12 cellular contexts compared by ENCODE assay signal in genomic region chr1:20359451-20360330, GRCh38.
A peak's percentile ranks its signal among the peaks of the same experiment; 100 is the strongest.
DNase-seq lines count a peak whose midpoint lies in the region; ATAC-seq and TF ChIP-seq lines count a peak whose summit lies in the region.
"Had no signal": no experiment of that assay in that cellular context is flagged by ENCODE, and none has a peak within 500 bp of the region (broad histone marks: within the 10 kb centered on the region; RNA-seq: fewer than 3 reads in every experiment).

No MANE protein-coding gene starts in this region.

- H3K79me2 ChIP-seq in PC-3 (ENCODE audit: low read length): no peaks in the 10 kb centered on the region

- H2AFZ ChIP-seq in PC-3 (ENCODE audit: low read length): no peak overlapping the region

- in situ Hi-C loops in G401 (cut with HindIII; ENCODE audit: low sequenced_read_pairs): no loop called here

- peak overlapping the region; percentile 32 for H3K4me2 ChIP-seq in PC-3 (ENCODE audit: low read length)

- H3F3A ChIP-seq in PC-3 (ENCODE audit: low read length, unreplicated experiment): no peaks in the 10 kb centered on the region

- no peak for TF ChIP-seq CTCF in PC-3 (conservative IDR thresholded peaks at IDR 0.05; ENCODE audit: low read depth, low read length)
- TF ChIP-seq CTCF in BE2C (IDR thresholded peaks at IDR 0.05; ENCODE audit: low read depth, low read length): no peak

- no peak overlapping the region for H3K9ac ChIP-seq in PC-3 (ENCODE audit: low read length)

- POLR2A ChIA-PET in PC-3 (lab: Charles Lee; ENCODE audit: unreplicated experiment): no interaction called here

- no peaks in the 10 kb centered on the region for H3K36me3 ChIP-seq in PC-3 (ENCODE audit: low read depth, low read length)
- no peaks in the 10 kb centered on the region for H3K36me3 ChIP-seq in BE2C
- H3K36me3 ChIP-seq: SJCRH30 had no signal

- no peaks in the 10 kb centered on the region for H3K27me3 ChIP-seq in PC-3 (ENCODE audit: low read length)
- no peaks in the 10 kb centered on the region for H3K27me3 ChIP-seq in BE2C

- peaks cover 19% of the 10 kb centered on the region for H3K4me1 Mint-ChIP-seq in activated naive CD8-positive, alpha-beta T cell treated with anti-CD3 and anti-CD28 coated beads for 36 hours

- ATAC-seq in PC-3: no peak; the same call in 1 of the 2 replicates
- ATAC-seq in HG02870 (IDR thresholded peaks at IDR 0.05; ENCODE audit: unreplicated experiment): no peak

- H4K20me1 ChIP-seq in PC-3 (ENCODE audit: low read length): no peaks in the 10 kb centered on the region

- H3K9me2 ChIP-seq in PC-3 (replicated peaks; ENCODE audit: low read length): no peaks in the 10 kb centered on the region

- no peak overlapping the region for H3K4me3 ChIP-seq in PC-3 (ENCODE audit: low read length)
- no peak overlapping the region for H3K4me3 ChIP-seq in BE2C (ENCODE audit: low read depth, low read length)
- H3K4me3 ChIP-seq: SJCRH30 had no signal

- no peaks in the 10 kb centered on the region for H3K36me3 Mint-ChIP-seq in activated naive CD8-positive, alpha-beta T cell treated with anti-CD3 and anti-CD28 coated beads for 36 hours

- no peaks in the 10 kb centered on the region for H3K9me3 Mint-ChIP-seq in activated naive CD8-positive, alpha-beta T cell treated with anti-CD3 and anti-CD28 coated beads for 36 hours
- H3K9me3 Mint-ChIP-seq: nephron had no signal

- H3K9me3 ChIP-seq in PC-3 (ENCODE audit: low read length) (no peaks in the 10 kb centered on the region), BE2C (no peaks in the 10 kb centered on the region)
- H3K9me3 ChIP-seq: Caco-2, SJCRH30 had no signal

- H3K27me3 Mint-ChIP-seq in activated naive CD8-positive, alpha-beta T cell treated with anti-CD3 and anti-CD28 coated beads for 36 hours: peaks cover 72% of the 10 kb centered on the region

- CTCF ChIA-PET in PC-3 (lab: Charles Lee): no interaction called here

- intact Hi-C loops in PC-3 (cut with micrococcal nuclease): loop anchor here (5.0 kb wide), 1 partner anchor 147 kb away; no protein-coding TSS in a partner anchor

- H3K4me1 ChIP-seq in PC-3 (ENCODE audit: insufficient read depth, low read length) (peaks cover 38% of the 10 kb centered on the region), BE2C (peaks cover 3% of the 10 kb centered on the region; the same call in 1 of the 2 replicates)
- H3K4me1 ChIP-seq: Caco-2 had no signal

- DNase-seq in G401 (ENCODE audit: low spot score) (peak; percentile 34), PC-3 (peak; percentile 50), NCI-H82 treated with DMSO at 0.1 percent for 48 hours (lab: John Stamatoyannopoulos, UW; ENCODE audit: unreplicated experiment) (no peak), ecto neural progenitor cell (ENCODE audit: low spot score) (no peak), BE2C (no peak)
- DNase-seq in activated naive CD8-positive, alpha-beta T cell treated with anti-CD3 and anti-CD28 coated beads for 36 hours: peak; percentile 70
- DNase-seq in stimulated activated CD4-positive, alpha-beta T cell treated with anti-CD3 and anti-CD28 coated beads, Interleukin-12 subunit alpha, Interleukin-12 subunit beta, amount 100 ng/mL, for 48 hours (ENCODE audit: low read depth in 2 of 3, low spot score in 1 of 3): peak; percentile 61 to 80 (median 65)
- DNase-seq: Caco-2; effector memory CD4-positive, alpha-beta T cell had no signal

- BruUV-seq in PC-3 (replicated peaks; lab: Mats Ljungman, UMichigan): no TSS peak

- no peak overlapping the region for H3K27ac ChIP-seq in PC-3 (ENCODE audit: low read length)
- H3K27ac ChIP-seq: SJCRH30 had no signal

- no peak overlapping the region for H3K4me3 Mint-ChIP-seq in activated naive CD8-positive, alpha-beta T cell treated with anti-CD3 and anti-CD28 coated beads for 36 hours
- H3K4me3 Mint-ChIP-seq: nephron had no signal

- H3K27ac Mint-ChIP-seq in activated naive CD8-positive, alpha-beta T cell treated with anti-CD3 and anti-CD28 coated beads for 36 hours: no peak overlapping the region
- H3K27ac Mint-ChIP-seq: nephron had no signal

Comparison
In these comparisons a context has a peak if more than half of its experiments do, and no peak if none do; other contexts are left out.
1. DNase-seq: peak in G401 (single experiment), PC-3 (single experiment), activated naive CD8-positive, alpha-beta T cell treated with anti-CD3 and anti-CD28 coated beads for 36 hours (single experiment) and stimulated activated CD4-positive, alpha-beta T cell treated with anti-CD3 and anti-CD28 coated beads, Interleukin-12 subunit alpha, Interleukin-12 subunit beta, amount 100 ng/mL, for 48 hours (3 of 3); none in NCI-H82 treated with DMSO at 0.1 percent for 48 hours (single experiment), ecto neural progenitor cell (single experiment) and BE2C (single experiment).